In genomic region chr4:17636696-17637351, GRCh38 we compare ENCODE assay signal across 9 cellular contexts. TPM values are rescaled to one million over a fixed set of nuclear protein-coding genes. Genes with fewer than 3 reads are reported as not detected.
DNase-seq lines count a peak whose midpoint lies in the region; ATAC-seq and TF ChIP-seq lines count a peak whose summit lies in the region.
"Had no signal": no experiment of that assay in that cellular context is flagged by ENCODE, and none has a peak within 500 bp of the region (broad histone marks: within the 10 kb centered on the region; RNA-seq: fewer than 3 reads in every experiment).

No MANE protein-coding gene starts in this region.

- peak; percentile 81 for TF ChIP-seq CTCF in CD8-positive, alpha-beta T cell (IDR thresholded peaks at IDR 0.05)
- peak; percentile 84 for TF ChIP-seq CTCF in mucosa of descending colon (IDR thresholded peaks at IDR 0.05)

- H3K27me3 Mint-ChIP-seq in CD8-positive, alpha-beta T cell (ENCODE audit: low read depth): no peaks in the 10 kb centered on the region

- POLR2A ChIA-PET in CD8-positive, alpha-beta T cell (lab: Charles Lee): interaction anchor here (0.7 kb wide), 1 partner anchor 88 kb away, joined by 3 read pairs; no protein-coding TSS in a partner anchor

- no peaks in the 10 kb centered on the region for H3K4me1 ChIP-seq in CD8-positive, alpha-beta T cell (ENCODE audit: insufficient read depth, low read length)
- no peaks in the 10 kb centered on the region for H3K4me1 ChIP-seq in mucosa of descending colon (ENCODE audit: low read depth)

- H3K36me3 ChIP-seq in CD8-positive, alpha-beta T cell (ENCODE audit: insufficient read depth, low read length): peaks cover 8% of the 10 kb centered on the region
- H3K36me3 ChIP-seq in mucosa of descending colon (ENCODE audit: low read depth): no peaks in the 10 kb centered on the region

- H3K27me3 ChIP-seq in CD8-positive, alpha-beta T cell (ENCODE audit: insufficient read depth, low read length): no peaks in the 10 kb centered on the region

- no peak overlapping the region for H3K4me3 Mint-ChIP-seq in CD8-positive, alpha-beta T cell
- H3K4me3 Mint-ChIP-seq: T-helper 1 cell treated with Interleukin-12 subunit alpha and Interleukin-12 subunit beta and Interleukin-4 antibody, amounts not matched to agents 30 μg/mL and 1 μg/mL, for 36 hours had no signal

- peak; percentile 87 for ATAC-seq in CD8-positive, alpha-beta T cell
- peak; percentile 93 for ATAC-seq in GM19395 (IDR thresholded peaks at IDR 0.05; ENCODE audit: unreplicated experiment)
- peak; percentile 96 for ATAC-seq in HG03442 (IDR thresholded peaks at IDR 0.05; ENCODE audit: unreplicated experiment)
- peak; percentile 95 for ATAC-seq in mucosa of descending colon

- no peaks in the 10 kb centered on the region for H3K9me3 ChIP-seq in CD8-positive, alpha-beta T cell (ENCODE audit: low read length)
- no peaks in the 10 kb centered on the region for H3K9me3 ChIP-seq in mucosa of descending colon

- no peak overlapping the region for H3K27ac ChIP-seq in CD8-positive, alpha-beta T cell (ENCODE audit: low read depth, low read length)

- intact Hi-C loops in CD8-positive, alpha-beta T cell (cut with DNase I, micrococcal nuclease): loop anchor here (1.0 to 5.0 kb wide), 4 partner anchors 22 to 955 kb away; partner anchors contain the start of gene MED28 (in 1 of the 2)
- intact Hi-C loops in mucosa of descending colon (cut with DNase I, micrococcal nuclease): loop anchor here (5.0 to 10.0 kb wide), 2 partner anchors 82 to 85 kb away; no protein-coding TSS in a partner anchor

- no peak overlapping the region for H3K27ac Mint-ChIP-seq in CD8-positive, alpha-beta T cell
- H3K27ac Mint-ChIP-seq: T-helper 1 cell treated with Interleukin-12 subunit alpha and Interleukin-12 subunit beta and Interleukin-4 antibody, amounts not matched to agents 30 μg/mL and 1 μg/mL, for 36 hours had no signal

- H3K36me3 Mint-ChIP-seq in CD8-positive, alpha-beta T cell: peaks cover 32% of the 10 kb centered on the region

- DNase-seq in CD8-positive, alpha-beta T cell: peak; percentile 46 to 80 (median 68)
- DNase-seq in NOMO-1 treated with DMSO at 0.1 percent for 48 hours (lab: John Stamatoyannopoulos, UW; ENCODE audit: unreplicated experiment) (peak; percentile 66), epidermal melanocyte (ENCODE audit: insufficient read length, low spot score) (peak; percentile 69), mucosa of descending colon (peak; percentile 66 to 87 (median 84))
- DNase-seq in activated CD8-positive, alpha-beta memory T cell treated with anti-CD3 and anti-CD28 coated beads, Interleukin-2, amount 50 U/mL, for 24 hours (ENCODE audit: extremely low read depth): peak; percentile 24
- DNase-seq in stimulated activated CD8-positive, alpha-beta memory T cell treated with anti-CD3 and anti-CD28 coated beads, Interleukin-4, amount 100 ng/mL, for 48 hours: peak; percentile 86

- H3K4me3 ChIP-seq in CD8-positive, alpha-beta T cell (ENCODE audit: low read depth, low read length): no peak overlapping the region
- H3K4me3 ChIP-seq in mucosa of descending colon: no peak overlapping the region

- no peaks in the 10 kb centered on the region for H3K9me3 Mint-ChIP-seq in CD8-positive, alpha-beta T cell
- H3K9me3 Mint-ChIP-seq: T-helper 1 cell treated with Interleukin-12 subunit alpha and Interleukin-12 subunit beta and Interleukin-4 antibody, amounts not matched to agents 30 μg/mL and 1 μg/mL, for 36 hours had no signal

- CTCF ChIA-PET in CD8-positive, alpha-beta T cell (lab: Charles Lee): interaction anchor here (0.6 to 4.0 kb wide), 21 partner anchors 9 to 92 kb away, joined by 3 to 45 read pairs (median 3); partner anchors contain the start of gene MED28

- H3K4me1 Mint-ChIP-seq in CD8-positive, alpha-beta T cell (ENCODE audit: low read depth): peaks cover 2% of the 10 kb centered on the region

RNA-seq across cellular contexts. Expression of gene MED28, which starts 22.4 kb away (rescaled TPM):
- total RNA-seq in CD8-positive, alpha-beta T cell: 10 to 100 TPM; 60.0 to 64.8 TPM
- 10 to 100 TPM; 35.3 to 55.6 (median 37.5) TPM for total RNA-seq in mucosa of descending colon

RNA-seq across cellular contexts. Expression of gene LAP3, which starts 59.8 kb away (rescaled TPM):
- total RNA-seq in CD8-positive, alpha-beta T cell: 10 to 100 TPM; 60.1 to 60.2 TPM
- total RNA-seq in mucosa of descending colon: 100 to 1,000 TPM in 1 of 3 donors, 10 to 100 TPM in 2; 55.6 to 112 (median 66.2) TPM

Comparison
In these comparisons a context has a peak if more than half of its experiments do, and no peak if none do; other contexts are left out.
1. DNase-seq: peak in every context shown above with its lines; median percentile 86 in stimulated activated CD8-positive, alpha-beta memory T cell treated with anti-CD3 and anti-CD28 coated beads, Interleukin-4, amount 100 ng/mL, for 48 hours; 84 in mucosa of descending colon; 69 in epidermal melanocyte; 68 in CD8-positive, alpha-beta T cell; 66 in NOMO-1 treated with DMSO at 0.1 percent for 48 hours; 24 in activated CD8-positive, alpha-beta memory T cell treated with anti-CD3 and anti-CD28 coated beads, Interleukin-2, amount 50 U/mL, for 24 hours.